ENCODE assay signal across 9 cellular contexts in the genomic region with DNA sequence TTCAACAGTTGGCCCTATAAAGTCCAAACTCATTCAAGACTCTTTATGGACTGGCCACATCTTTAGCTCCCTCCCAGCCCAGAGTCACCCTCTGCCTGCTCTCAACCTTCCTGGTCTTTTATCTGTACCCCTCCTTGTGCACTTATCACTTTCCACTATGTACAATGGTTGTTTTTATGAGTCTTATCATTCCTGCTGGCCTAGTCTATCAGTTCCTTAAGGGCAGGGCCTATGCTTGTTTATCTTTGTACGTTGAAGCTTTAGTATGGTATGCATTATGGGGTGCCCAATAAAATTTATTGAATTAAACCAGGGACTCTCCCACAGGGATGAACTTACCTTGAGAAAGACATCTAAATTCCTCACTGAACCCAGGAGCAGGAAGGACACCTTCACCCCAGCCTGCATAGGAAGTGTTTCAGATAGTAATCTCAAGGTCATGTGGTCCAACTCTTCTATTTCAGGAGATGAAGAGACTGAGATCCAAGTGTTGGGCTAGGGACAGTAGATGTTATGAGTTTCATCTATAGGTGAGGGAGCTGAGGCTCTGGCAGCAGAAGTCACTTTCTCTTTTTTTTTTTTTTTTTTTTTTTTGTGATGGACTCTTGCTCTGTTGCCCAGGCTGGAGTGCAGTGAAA. TPM values are rescaled to one million over a fixed set of nuclear protein-coding genes. Genes with fewer than 3 reads are reported as not detected.
DNase-seq lines count a peak whose midpoint lies in the region; ATAC-seq and TF ChIP-seq lines count a peak whose summit lies in the region.
"Had no signal": no experiment of that assay in that cellular context is flagged by ENCODE, and none has a peak within 500 bp of the region (broad histone marks: within the 10 kb centered on the region; RNA-seq: fewer than 3 reads in every experiment).

No MANE protein-coding gene starts in this region.

- H3K4me3 ChIP-seq in Peyer's patch = peak overlapping the region in 1 of 4 donors; percentile 15
- H3K4me3 ChIP-seq in effector memory CD4-positive, alpha-beta T cell (ENCODE audit: insufficient read depth, low read depth, low read length, poor library complexity, severe bottlenecking) = no peak overlapping the region

- no peaks in the 10 kb centered on the region for H3K9me3 ChIP-seq in Peyer's patch
- H3K9me3 ChIP-seq in effector memory CD4-positive, alpha-beta T cell (ENCODE audit: control insufficient read depth, low read length) = no peaks in the 10 kb centered on the region

- peak overlapping the region; percentile 84 for H3K27ac Mint-ChIP-seq in activated CD4-positive, alpha-beta T cell treated with anti-CD3 and anti-CD28 coated beads for 36 hours
- H3K27ac Mint-ChIP-seq in stimulated activated memory B cell treated with anti-CD40 and anti-IgM and Interleukin-4, amounts not matched to agents 10 μg/mL and 1 μg/mL and 100 μg/mL, for 72 hours = peak overlapping the region; percentile 63
- H3K27ac Mint-ChIP-seq in endothelial cell (ENCODE audit: unreplicated experiment) = no peak overlapping the region

- H3K27me3 Mint-ChIP-seq in activated CD4-positive, alpha-beta T cell treated with anti-CD3 and anti-CD28 coated beads for 36 hours = no peaks in the 10 kb centered on the region
- H3K27me3 Mint-ChIP-seq in stimulated activated memory B cell treated with anti-CD40 and anti-IgM and Interleukin-4, amounts not matched to agents 10 μg/mL and 1 μg/mL and 100 μg/mL, for 72 hours = no peaks in the 10 kb centered on the region
- H3K27me3 Mint-ChIP-seq in endothelial cell (ENCODE audit: unreplicated experiment) = peaks cover 1% of the 10 kb centered on the region

- DNase-seq in activated CD4-positive, alpha-beta T cell treated with anti-CD3 and anti-CD28 coated beads for 36 hours = no peak
- DNase-seq in activated CD4-positive, alpha-beta T cell treated with anti-CD3 and anti-CD28 coated beads for 48 hours = no peak
- DNase-seq in Peyer's patch = peak in 2 of 3 donors; percentile 63 to 69
- DNase-seq in effector memory CD4-positive, alpha-beta T cell = no peak
- no peak for DNase-seq in endothelial cell (ENCODE audit: low spot score)
- DNase-seq in GDM1 (lab: John Stamatoyannopoulos, UW) = no peak
- DNase-seq: ACHN had no signal

- POLR2A ChIA-PET in activated CD4-positive, alpha-beta T cell treated with anti-CD3 and anti-CD28 coated beads for 36 hours (lab: Charles Lee) = interaction anchor here (1.3 to 2.0 kb wide), 4 partner anchors 9 to 15 kb away, joined by 3 to 8 read pairs (median 4); a partner anchor contains a TSS

- H3K4me1 Mint-ChIP-seq in activated CD4-positive, alpha-beta T cell treated with anti-CD3 and anti-CD28 coated beads for 36 hours = peaks cover 83% of the 10 kb centered on the region
- H3K4me1 Mint-ChIP-seq in stimulated activated memory B cell treated with anti-CD40 and anti-IgM and Interleukin-4, amounts not matched to agents 10 μg/mL and 1 μg/mL and 100 μg/mL, for 72 hours = peaks cover 58% of the 10 kb centered on the region
- peaks cover 6% of the 10 kb centered on the region for H3K4me1 Mint-ChIP-seq in endothelial cell (ENCODE audit: unreplicated experiment)

- peak in 1 of 2 donors; percentile 64 for TF ChIP-seq POLR2A in Peyer's patch (IDR thresholded peaks at IDR 0.05)

- H3K9me3 Mint-ChIP-seq in activated CD4-positive, alpha-beta T cell treated with anti-CD3 and anti-CD28 coated beads for 36 hours (ENCODE audit: low read depth) = peaks cover 7% of the 10 kb centered on the region
- H3K9me3 Mint-ChIP-seq in stimulated activated memory B cell treated with anti-CD40 and anti-IgM and Interleukin-4, amounts not matched to agents 10 μg/mL and 1 μg/mL and 100 μg/mL, for 72 hours = no peaks in the 10 kb centered on the region
- H3K9me3 Mint-ChIP-seq in endothelial cell (ENCODE audit: unreplicated experiment) = no peaks in the 10 kb centered on the region

- H3K36me3 Mint-ChIP-seq in activated CD4-positive, alpha-beta T cell treated with anti-CD3 and anti-CD28 coated beads for 36 hours (ENCODE audit: low read depth) = peaks cover 13% of the 10 kb centered on the region
- no peaks in the 10 kb centered on the region for H3K36me3 Mint-ChIP-seq in stimulated activated memory B cell treated with anti-CD40 and anti-IgM and Interleukin-4, amounts not matched to agents 10 μg/mL and 1 μg/mL and 100 μg/mL, for 72 hours
- H3K36me3 Mint-ChIP-seq in endothelial cell (ENCODE audit: low read depth, unreplicated experiment) = no peaks in the 10 kb centered on the region

- peak overlapping the region; percentile 83 to 98 (median 92) for H3K27ac ChIP-seq in Peyer's patch
- peak overlapping the region; percentile 83 for H3K27ac ChIP-seq in effector memory CD4-positive, alpha-beta T cell (ENCODE audit: insufficient read depth, low read length, poor library complexity, severe bottlenecking)

- peaks cover 31 to 56% (median 38%) of the 10 kb centered on the region in 4 donors for H3K4me1 ChIP-seq in Peyer's patch
- H3K4me1 ChIP-seq in effector memory CD4-positive, alpha-beta T cell (ENCODE audit: control insufficient read depth, insufficient read depth, low read length, poor library complexity, severe bottlenecking) = peaks cover 76% of the 10 kb centered on the region

- CTCF ChIA-PET in activated CD4-positive, alpha-beta T cell treated with anti-CD3 and anti-CD28 coated beads for 36 hours (lab: Charles Lee) = interaction anchor here (1.0 to 2.4 kb wide), 8 partner anchors 9 to 186 kb away, joined by 3 to 11 read pairs (median 7); no protein-coding TSS in a partner anchor

- TF ChIP-seq CTCF in Peyer's patch (IDR thresholded peaks at IDR 0.05) = peak in 1 of 6 experiments; percentile 10
- no peak for TF ChIP-seq CTCF in endothelial cell (IDR thresholded peaks at IDR 0.05; ENCODE audit: unreplicated experiment)

- no peaks in the 10 kb centered on the region for H3K36me3 ChIP-seq in Peyer's patch
- no peaks in the 10 kb centered on the region for H3K36me3 ChIP-seq in effector memory CD4-positive, alpha-beta T cell (ENCODE audit: control insufficient read depth, insufficient read depth, low read length)

- no peaks in the 10 kb centered on the region for H3K27me3 ChIP-seq in Peyer's patch
- no peaks in the 10 kb centered on the region for H3K27me3 ChIP-seq in effector memory CD4-positive, alpha-beta T cell (replicated peaks; ENCODE audit: control insufficient read depth, insufficient read depth, low read length, poor library complexity, severe bottlenecking)

- no peak overlapping the region for H3K4me3 Mint-ChIP-seq in activated CD4-positive, alpha-beta T cell treated with anti-CD3 and anti-CD28 coated beads for 36 hours
- H3K4me3 Mint-ChIP-seq in stimulated activated memory B cell treated with anti-CD40 and anti-IgM and Interleukin-4, amounts not matched to agents 10 μg/mL and 1 μg/mL and 100 μg/mL, for 72 hours = no peak overlapping the region
- no peak overlapping the region for H3K4me3 Mint-ChIP-seq in endothelial cell (ENCODE audit: unreplicated experiment)

- intact Hi-C loops in activated CD4-positive, alpha-beta T cell treated with anti-CD3 and anti-CD28 coated beads for 36 hours (cut with DNase I, micrococcal nuclease) = no loop called here

- ATAC-seq in activated CD4-positive, alpha-beta T cell treated with anti-CD3 and anti-CD28 coated beads for 36 hours = no peak
- ATAC-seq in stimulated activated memory B cell treated with anti-CD40 and anti-IgM and Interleukin-4, amounts not matched to agents 10 μg/mL and 1 μg/mL and 100 μg/mL, for 72 hours = no peak
- ATAC-seq in GM21717 (IDR thresholded peaks at IDR 0.05; ENCODE audit: unreplicated experiment) = no peak

RNA-seq across cellular contexts. Expression of a gene that starts 13.3 kb away (rescaled TPM):
- 100 to 1,000 TPM in 1 of 2 experiments, 10 to 100 TPM in 1; 69.8 to 125 TPM for total RNA-seq in activated CD4-positive, alpha-beta T cell treated with anti-CD3 and anti-CD28 coated beads for 36 hours
- total RNA-seq in Peyer's patch (100 to 1,000 TPM; 301 to 538 (median 330) TPM), endothelial cell (ENCODE audit: unreplicated experiment) (50.4 TPM)

Comparison
In these comparisons a context has a peak if more than half of its experiments do, and no peak if none do; other contexts are left out.
1. DNase-seq: peak in Peyer's patch (2 of 3); none in activated CD4-positive, alpha-beta T cell treated with anti-CD3 and anti-CD28 coated beads for 36 hours (single experiment), activated CD4-positive, alpha-beta T cell treated with anti-CD3 and anti-CD28 coated beads for 48 hours (single experiment), effector memory CD4-positive, alpha-beta T cell (0 of 3), endothelial cell (single experiment) and GDM1 (single experiment).